ENCODE assay signal across 13 cellular contexts in the genomic region with DNA sequence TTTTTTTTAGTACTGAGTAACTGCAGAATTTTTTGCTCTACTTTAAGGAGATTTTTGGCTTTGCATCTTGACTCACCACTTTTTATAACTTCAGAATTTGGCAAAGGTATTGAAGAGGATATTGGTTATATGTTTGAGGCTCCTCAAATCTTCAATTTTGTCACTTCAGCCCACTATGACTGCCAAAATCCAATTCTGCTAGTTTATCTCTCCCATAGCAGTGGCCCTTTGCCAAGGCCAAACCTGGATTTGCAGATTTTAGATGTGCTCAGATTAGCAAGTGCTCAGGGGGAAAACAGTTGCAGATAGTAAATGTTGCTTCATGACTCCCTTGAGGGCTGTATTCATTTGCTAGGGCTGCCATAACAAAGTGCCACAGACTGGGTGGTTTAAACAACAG.
"Had no signal": no experiment of that assay in that cellular context is flagged by ENCODE, and none has a peak within 500 bp of the region (broad histone marks: within the 10 kb centered on the region; RNA-seq: fewer than 3 reads in every experiment).

No MANE protein-coding gene starts in this region.

- ATAC-seq: foreskin keratinocyte, gastroesophageal sphincter, heart left ventricle, left cardiac atrium, left lung, left ventricle myocardium superior, lower lobe of right lung had no signal

- DNase-seq: dermis blood vessel endothelial cell; effector CD4-positive, alpha-beta T cell; effector memory CD4-positive, alpha-beta T cell; foreskin keratinocyte; heart left ventricle; hypothalamus; immature natural killer cell; left cardiac atrium; left lung; left ventricle myocardium superior; lower lobe of right lung; mesenchymal stem cell had no signal
